Comparison of ENCODE assay signal across 8 cellular contexts in genomic region chr19:47256688-47257410, GRCh38. TPM values are rescaled to one million over a fixed set of nuclear protein-coding genes. Genes with fewer than 3 reads are reported as not detected.
DNase-seq lines count a peak whose midpoint lies in the region; ATAC-seq and TF ChIP-seq lines count a peak whose summit lies in the region.

No MANE protein-coding gene starts in this region.

- H3K79me2 ChIP-seq in OCI-LY7 (ENCODE audit: insufficient read depth, low read depth, low read length): peaks cover 11% of the 10 kb centered on the region; the same call in 1 of the 2 replicates

- H3K4me3 Mint-ChIP-seq in IgD-negative memory B cell: peak overlapping the region; percentile 86 to 99 (median 90)

- CTCF ChIA-PET in OCI-LY7 (lab: Charles Lee; ENCODE audit: unreplicated experiment): interaction anchor here (0.6 to 1.3 kb wide), 2 partner anchors 46 to 457 kb away, joined by 3 to 5 read pairs; no protein-coding TSS in a partner anchor

- BruUV-seq in OCI-LY7 (replicated peaks; lab: Mats Ljungman, UMichigan): no TSS peak

- H2AFZ ChIP-seq in OCI-LY7 (ENCODE audit: low read length): no peak overlapping the region

- peaks cover 14% of the 10 kb centered on the region for H3K4me1 ChIP-seq in OCI-LY7 (ENCODE audit: insufficient read depth, low read length, poor library complexity, severe bottlenecking)
- H3K4me1 ChIP-seq in mononuclear cell (ENCODE audit: insufficient read depth, low read length): peaks cover 20% of the 10 kb centered on the region

- H3K9me3 ChIP-seq in OCI-LY7 (ENCODE audit: low read length) (no peaks in the 10 kb centered on the region), mononuclear cell (ENCODE audit: low read depth, low read length) (no peaks in the 10 kb centered on the region)

- peak overlapping the region; percentile 59 for H3K27ac ChIP-seq in OCI-LY7 (ENCODE audit: low read depth, low read length, poor library complexity, severe bottlenecking)

- intact Hi-C loops in OCI-LY7 (cut with micrococcal nuclease; ENCODE audit: unreplicated experiment): loop anchor here (1.0 kb wide), 2 partner anchors 17 to 31 kb away; partner anchors contain the start of gene INAFM1

- no peaks in the 10 kb centered on the region for H4K20me1 ChIP-seq in OCI-LY7 (ENCODE audit: insufficient read depth, low read length)

- H3K4me3 ChIP-seq in OCI-LY7 (ENCODE audit: low read depth, low read length, poor library complexity, severe bottlenecking) (peak overlapping the region; percentile 72), epithelial cell of esophagus (ENCODE audit: low read length) (peak overlapping the region; percentile 73), mononuclear cell (ENCODE audit: low read length) (peak overlapping the region; percentile 50)

- H3K4me2 ChIP-seq in OCI-LY7 (ENCODE audit: low read length): peak overlapping the region; percentile 87

- no peaks in the 10 kb centered on the region for H3K9me3 Mint-ChIP-seq in IgD-negative memory B cell

- H3K9me2 ChIP-seq in OCI-LY7 (ENCODE audit: insufficient read depth, low read length): no peaks in the 10 kb centered on the region

- H3K27me3 Mint-ChIP-seq in IgD-negative memory B cell: no peaks in the 10 kb centered on the region

- POLR2A ChIA-PET in OCI-LY7 (lab: Charles Lee): interaction anchor here (0.5 to 1.6 kb wide), 9 partner anchors 10 to 645 kb away, joined by 3 to 6 read pairs (median 3); partner anchors contain the start of genes INAFM1 and ZC3H4

- no peaks in the 10 kb centered on the region for H3K27me3 ChIP-seq in mononuclear cell (ENCODE audit: insufficient read depth, low read length)

- DNase-seq in D341Med (ENCODE audit: low spot score) (peak; percentile 96), OCI-LY7 (ENCODE audit: low spot score) (peak; percentile 100), activated T-cell treated with anti-CD3 and anti-CD28 coated beads for 4 hours (peak; percentile 100), epithelial cell of esophagus (ENCODE audit: low read depth) (peak; percentile 99)
- DNase-seq in stimulated activated CD8-positive, alpha-beta memory T cell treated with anti-CD3 and anti-CD28 coated beads, Interleukin-2, amount 100 ng/mL, for 1 hour (ENCODE audit: low read depth in 2 of 2): peak; percentile 98 to 99

- peaks cover 33% of the 10 kb centered on the region for H3K36me3 ChIP-seq in OCI-LY7 (ENCODE audit: insufficient read depth, low read length)

- no peak for TF ChIP-seq CTCF in OCI-LY7 (conservative IDR thresholded peaks at IDR 0.05; ENCODE audit: low read length)
- TF ChIP-seq CTCF in epithelial cell of esophagus (IDR thresholded peaks at IDR 0.05; ENCODE audit: insufficient read depth, low read depth, low read length, missing control alignments): no peak

- peaks cover 25 to 28% (median 26%) of the 10 kb centered on the region in 3 donors for H3K4me1 Mint-ChIP-seq in IgD-negative memory B cell

- peak; percentile 62 for ATAC-seq in GM21576 (IDR thresholded peaks at IDR 0.05; ENCODE audit: unreplicated experiment)

- H3K27ac Mint-ChIP-seq in IgD-negative memory B cell: peak overlapping the region; percentile 96 to 98 (median 97)

- peaks cover 12% of the 10 kb centered on the region for H3K36me3 Mint-ChIP-seq in IgD-negative memory B cell

RNA-seq across cellular contexts. Expression of gene CCDC9, which starts 0.5 kb away (rescaled TPM):
- 16.0 TPM for polyA plus RNA-seq in IgD-negative memory B cell
- 6.5 and 7.9 TPM in 2 replicates for total RNA-seq in OCI-LY7 (2014; rRNA removed; shearing (Covaris generic))
- 19.3 and 19.7 TPM in 2 replicates for total RNA-seq in OCI-LY7 (2022)
- total RNA-seq in mononuclear cell: 11.5 TPM

RNA-seq across cellular contexts. Expression of gene INAFM1, which starts 17.8 kb away (rescaled TPM):
- 2.3 TPM for polyA plus RNA-seq in IgD-negative memory B cell
- total RNA-seq in OCI-LY7 (2014; rRNA removed; shearing (Covaris generic)): 4.6 and 5.0 TPM in 2 replicates
- total RNA-seq in OCI-LY7 (2022) (7.6 and 10.3 TPM in 2 replicates), mononuclear cell (1.4 TPM)

RNA-seq across cellular contexts. Expression of gene BBC3, which starts 25.9 kb away (rescaled TPM):
- polyA plus RNA-seq in IgD-negative memory B cell: 5.1 TPM
- total RNA-seq in OCI-LY7 (2014; rRNA removed; shearing (Covaris generic)): 6.9 and 8.9 TPM in 2 replicates
- total RNA-seq in OCI-LY7 (2022) (10.5 and 13.2 TPM in 2 replicates), mononuclear cell (8.4 TPM)

RNA-seq across cellular contexts. Expression of gene C5AR1, which starts 52.8 kb away (rescaled TPM):
- 0.30 TPM for polyA plus RNA-seq in IgD-negative memory B cell
- total RNA-seq in OCI-LY7 (2014; rRNA removed; shearing (Covaris generic)): not detected in 2 replicates
- total RNA-seq in OCI-LY7 (2022) (1.1 TPM in 1 of 2 replicates, not detected in the other), mononuclear cell (92.2 TPM)

Comparison
In these comparisons a context has a peak if more than half of its experiments do, and no peak if none do; other contexts are left out.
1. Peak in every context shown above with its lines: DNase-seq, ATAC-seq, H3K4me3 ChIP-seq and H3K27ac ChIP-seq.